In genomic region chr7:158759749-158760444, GRCh38 we compare ENCODE assay signal across 25 cellular contexts.
"Had no signal": no experiment of that assay in that cellular context is flagged by ENCODE, and none has a peak within 500 bp of the region (broad histone marks: within the 10 kb centered on the region; RNA-seq: fewer than 3 reads in every experiment).

No MANE protein-coding gene starts in this region.

- H3K4me3 Mint-ChIP-seq: activated naive CD8-positive, alpha-beta T cell treated with anti-CD3 and anti-CD28 coated beads, Interleukin-2, amount 50 U/mL, for 24 hours; activated T-helper 1 cell treated with anti-CD3 and anti-CD28 coated beads, Interleukin-12 subunit alpha, Interleukin-12 subunit beta, Interleukin-2, Interleukin-4 antibody, amounts not matched to agents 30 ng/mL and 10 ng/mL and 1 ng/mL, durations not matched to agents 14 hours and 24 hours and 36 hours; endodermal cell; memory B cell; nephron progenitor cell; stimulated activated naive CD8-positive, alpha-beta T cell treated with anti-CD3 and anti-CD28 coated beads, Interleukin-15, Interleukin-2, amounts not matched to agents 100 ng/mL and 50 ng/mL, for 24 hours; WTC11 had no signal

- H3K27me3 ChIP-seq: esophagus squamous epithelium, gastrocnemius medialis, pancreas, right atrium auricular region, tibial nerve, uterus had no signal

- H3K4me1 ChIP-seq: gastrocnemius medialis, pancreas, psoas muscle, uterus had no signal

- H3K9me3 ChIP-seq: esophagus squamous epithelium, gastrocnemius medialis, pancreas, psoas muscle, right atrium auricular region, tibial nerve, uterus had no signal

- H3K4me1 Mint-ChIP-seq: activated naive CD8-positive, alpha-beta T cell treated with anti-CD3 and anti-CD28 coated beads, Interleukin-2, amount 50 U/mL, for 24 hours; memory B cell; nephron progenitor cell had no signal

- H3K27me3 Mint-ChIP-seq: activated naive CD8-positive, alpha-beta T cell treated with anti-CD3 and anti-CD28 coated beads, Interleukin-2, amount 50 U/mL, for 24 hours; memory B cell; stimulated activated naive CD8-positive, alpha-beta T cell treated with anti-CD3 and anti-CD28 coated beads, Interleukin-15, Interleukin-2, amounts not matched to agents 100 ng/mL and 50 ng/mL, for 24 hours had no signal

- H3K36me3 ChIP-seq: uterus had no signal

- H3K9me3 Mint-ChIP-seq: activated naive CD8-positive, alpha-beta T cell treated with anti-CD3 and anti-CD28 coated beads, Interleukin-2, amount 50 U/mL, for 24 hours; activated T-helper 1 cell treated with anti-CD3 and anti-CD28 coated beads, Interleukin-12 subunit alpha, Interleukin-12 subunit beta, Interleukin-2, Interleukin-4 antibody, amounts not matched to agents 30 ng/mL and 10 ng/mL and 1 ng/mL, durations not matched to agents 14 hours and 24 hours and 36 hours; endodermal cell; memory B cell; nephron progenitor cell; stimulated activated naive CD8-positive, alpha-beta T cell treated with anti-CD3 and anti-CD28 coated beads, Interleukin-15, Interleukin-2, amounts not matched to agents 100 ng/mL and 50 ng/mL, for 24 hours; WTC11 had no signal

- DNase-seq: activated CD4-positive, alpha-beta T cell treated with anti-CD3 and anti-CD28 coated beads, Interleukin-2, amount 50 U/mL, for 48 hours; activated gamma-delta T cell; activated naive CD4-positive, alpha-beta T cell treated with anti-CD3 and anti-CD28 coated beads, Interleukin-2, amount 50 U/mL, for 16 hours; activated naive CD8-positive, alpha-beta T cell treated with anti-CD3 and anti-CD28 coated beads, Interleukin-2, amount 50 U/mL, for 24 hours; cerebellar nuclear complex; endodermal cell; esophagus squamous epithelium; gastrocnemius medialis; hippocampal formation; kidney glomerular epithelial cell; left ventricle myocardium superior; nephron progenitor cell; pancreas; psoas muscle; stimulated activated CD4-positive, alpha-beta T cell treated with anti-CD3 and anti-CD28 coated beads, Interleukin-12 subunit alpha, Interleukin-12 subunit beta, amount 100 ng/mL, for 4 hours; substantia nigra; T-helper 9 cell; uterus had no signal

- H3K4me3 ChIP-seq: coronary artery, esophagus squamous epithelium, gastrocnemius medialis, pancreas, psoas muscle, right atrium auricular region, tibial nerve, uterus had no signal

- H3K27ac Mint-ChIP-seq: activated naive CD8-positive, alpha-beta T cell treated with anti-CD3 and anti-CD28 coated beads, Interleukin-2, amount 50 U/mL, for 24 hours; activated T-helper 1 cell treated with anti-CD3 and anti-CD28 coated beads, Interleukin-12 subunit alpha, Interleukin-12 subunit beta, Interleukin-2, Interleukin-4 antibody, amounts not matched to agents 30 ng/mL and 10 ng/mL and 1 ng/mL, durations not matched to agents 14 hours and 24 hours and 36 hours; endodermal cell; memory B cell; WTC11 had no signal

- H3K27ac ChIP-seq: coronary artery, esophagus squamous epithelium, gastrocnemius medialis, pancreas, psoas muscle, right atrium auricular region, tibial nerve, uterus had no signal

- ATAC-seq: activated naive CD8-positive, alpha-beta T cell treated with anti-CD3 and anti-CD28 coated beads, Interleukin-2, amount 50 U/mL, for 24 hours; gastrocnemius medialis; left ventricle myocardium superior; pancreas; psoas muscle; WTC11 had no signal
